Comparison of ENCODE assay signal across 9 cellular contexts in the genomic region with DNA sequence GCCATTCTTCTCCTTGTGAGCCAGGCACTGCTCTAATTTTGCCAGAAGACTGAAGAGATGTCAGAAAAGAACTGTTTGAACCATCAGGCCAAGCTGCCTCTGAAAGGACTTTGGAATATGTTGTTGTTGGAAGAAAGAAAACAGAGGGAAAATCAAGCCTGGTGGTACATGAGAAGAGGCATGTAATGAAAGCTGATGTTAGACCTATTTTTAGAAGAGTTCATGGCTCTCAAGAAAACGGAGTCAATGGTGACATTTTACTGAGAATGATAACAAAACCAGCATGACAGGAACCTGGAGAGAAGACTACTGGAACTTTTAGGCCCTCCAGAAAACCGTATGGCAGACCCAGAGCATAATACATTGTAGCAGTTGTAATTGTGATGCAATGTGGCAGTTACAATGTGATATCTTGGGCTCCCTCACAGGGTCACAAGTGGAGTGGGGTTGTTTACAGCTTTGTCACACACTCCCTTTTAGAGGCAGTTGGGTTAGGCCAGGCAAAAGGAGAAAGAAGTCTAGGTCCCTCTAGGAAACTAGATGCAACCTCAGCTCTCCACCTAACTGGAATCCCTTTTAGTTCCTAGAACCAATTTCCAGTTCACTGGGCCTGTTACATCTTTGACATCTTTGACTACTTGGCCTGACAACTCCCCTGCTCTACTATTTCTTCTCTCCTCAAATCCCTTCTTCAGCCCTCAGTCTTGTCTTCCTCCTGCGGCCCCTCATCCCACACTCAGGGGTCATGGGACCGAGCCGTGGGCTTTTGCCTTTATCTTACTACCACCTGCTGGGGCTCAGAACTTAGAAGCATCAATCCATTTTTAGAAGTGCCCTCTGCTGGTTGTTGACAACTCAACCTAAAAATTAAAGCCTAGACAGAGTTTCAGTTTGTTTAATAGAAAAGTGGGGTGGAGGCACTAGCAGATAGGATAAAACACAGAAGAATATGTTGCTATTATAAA.
DNase-seq lines count a peak whose midpoint lies in the region; ATAC-seq, FAIRE-seq and TF ChIP-seq lines count a peak whose summit lies in the region.
"Had no signal": no experiment of that assay in that cellular context is flagged by ENCODE, and none has a peak within 500 bp of the region (broad histone marks: within the 10 kb centered on the region; RNA-seq: fewer than 3 reads in every experiment).

No MANE protein-coding gene starts in this region.

- no peaks in the 10 kb centered on the region for H3K9me3 ChIP-seq in HepG2 (ENCODE audit: low read length)

- H3K4me3 ChIP-seq in HepG2 (replicated peaks in 1 of 3; ENCODE audit: insufficient read depth in 1 of 3, low read depth in 2 of 3, low read length in 3 of 3), result no peak overlapping the region

- H2AFZ ChIP-seq in HepG2 (ENCODE audit: low read length), result no peak overlapping the region

- H3K9me3 Mint-ChIP-seq in activated T-helper 17 cell treated with anti-CD3 and anti-CD28 coated beads, Interleukin-2, amount 50 U/mL, for 72 hours, result no peaks in the 10 kb centered on the region

- no peak overlapping the region for H3K4me3 Mint-ChIP-seq in activated T-helper 17 cell treated with anti-CD3 and anti-CD28 coated beads, Interleukin-2, amount 50 U/mL, for 72 hours
- H3K4me3 Mint-ChIP-seq: stimulated activated naive CD8-positive, alpha-beta T cell treated with anti-CD3 and anti-CD28 coated beads, Interleukin-15, Interleukin-2, amounts not matched to agents 100 ng/mL and 50 ng/mL, for 24 hours had no signal

- WGBS in HepG2 (ENCODE audit: low lambda C conversion rate), result 59% methylated on average over 5 of the region's 5 CpGs

- no peak overlapping the region for H3K27ac ChIP-seq in HepG2 (ENCODE audit: extremely low read length, insufficient read depth, low read length)

- H3K4me2 ChIP-seq in HepG2 (ENCODE audit: low read depth, low read length), result no peak overlapping the region

- peak overlapping the region; percentile 42 for H3K27ac Mint-ChIP-seq in activated T-helper 17 cell treated with anti-CD3 and anti-CD28 coated beads, Interleukin-2, amount 50 U/mL, for 72 hours
- H3K27ac Mint-ChIP-seq: stimulated activated naive CD8-positive, alpha-beta T cell treated with anti-CD3 and anti-CD28 coated beads, Interleukin-15, Interleukin-2, amounts not matched to agents 100 ng/mL and 50 ng/mL, for 24 hours had no signal

- no peaks in the 10 kb centered on the region for H3K27me3 ChIP-seq in HepG2 (ENCODE audit: control insufficient read depth in 1 of 2, insufficient read depth in 2 of 2, low read length in 2 of 2)

- H3K9ac ChIP-seq in HepG2 (ENCODE audit: insufficient read depth, low read depth, low read length), result no peak overlapping the region

- peaks cover 11% of the 10 kb centered on the region for H3K4me1 Mint-ChIP-seq in activated T-helper 17 cell treated with anti-CD3 and anti-CD28 coated beads, Interleukin-2, amount 50 U/mL, for 72 hours

- no peaks in the 10 kb centered on the region for H4K20me1 ChIP-seq in HepG2 (ENCODE audit: insufficient read depth, low read length)

- TF ChIP-seq EP300 in HepG2 (IDR thresholded peaks at IDR 0.05; ENCODE audit: low read depth in 2 of 2, low read length in 2 of 2) (no peak), HepG2 (CRISPR knock-in tag; IDR thresholded peaks at IDR 0.05; ENCODE audit: borderline replicate concordance) (no peak)

- peak; percentile 49 for TF ChIP-seq CTCF in GM12874 (IDR thresholded peaks at IDR 0.05; ENCODE audit: insufficient read depth, low read depth, low read length)
- peak; percentile 64 for TF ChIP-seq CTCF in HepG2 (CRISPR knock-in tag; IDR thresholded peaks at IDR 0.05)

- no TSS peak for BruUV-seq in HepG2 (replicated peaks; lab: Mats Ljungman, UMichigan)

- DNase-seq in ACHN, result peak; percentile 38
- peak; percentile 83 for DNase-seq in HT-29 (ENCODE audit: low spot score)
- DNase-seq in HepG2 (ENCODE audit: low spot score), result peak; percentile 51
- no peak for DNase-seq in stimulated activated naive CD4-positive, alpha-beta T cell treated with Interleukin-2 at 50 U/mL for 16 hours (lab: John Stamatoyannopoulos, UW)
- DNase-seq in NOMO-1 treated with dmso at 0.1 percent for 144 hours (lab: John Stamatoyannopoulos, UW; ENCODE audit: unreplicated experiment), result no peak

- no peak for FAIRE-seq in HepG2 (lab: Jason Lieb, UNC)

- in situ Hi-C loops in ACHN (cut with HindIII; ENCODE audit: low pct_ligation_motif_present, low pct_unique_long_range_greater_than_20kb, low sequenced_read_pairs) (no loop called here), HepG2 (cut with HindIII; ENCODE audit: extremely low pct_ligation_motif_present, low pct_unique_long_range_greater_than_20kb) (loop anchor here (10.0 kb wide), 1 partner anchor 159 kb away; no protein-coding TSS in a partner anchor)

- no peak for TF ChIP-seq POLR2A in HepG2 (IDR thresholded peaks at IDR 0.05; ENCODE audit: insufficient read depth in 1 of 2, low read depth in 2 of 2, low read length in 2 of 2)

- peak; percentile 77; the same call in 1 of the 2 replicates for TF ChIP-seq RAD21 in HepG2 (CRISPR knock-in tag; IDR thresholded peaks at IDR 0.05)

- no peaks in the 10 kb centered on the region for H3K36me3 ChIP-seq in HepG2 (replicated peaks in 1 of 2; ENCODE audit: control insufficient read depth in 1 of 2, insufficient read depth in 2 of 2, low read length in 2 of 2)

- H3K79me2 ChIP-seq in HepG2 (ENCODE audit: insufficient read depth, low read length), result no peaks in the 10 kb centered on the region

- CTCF ChIA-PET in HepG2 (lab: Yijun Ruan, JAX; ENCODE audit: low intra/inter-chr PET ratio, low total read pairs), result interaction anchor here (1.3 to 3.8 kb wide), 5 partner anchors 64 to 319 kb away, joined by 3 to 59 read pairs (median 4); no protein-coding TSS in a partner anchor

- no peaks in the 10 kb centered on the region for H3K4me1 ChIP-seq in HepG2 (ENCODE audit: insufficient read depth, low read length)

- intact Hi-C loops in HepG2 (cut with micrococcal nuclease; ENCODE audit: unreplicated experiment), result loop anchor here (1.0 to 10.0 kb wide), 3 partner anchors 64 to 162 kb away; a partner anchor contains a TSS

- POLR2A ChIA-PET in HepG2 (lab: Yijun Ruan, JAX), result no interaction called here

- H3K36me3 Mint-ChIP-seq in activated T-helper 17 cell treated with anti-CD3 and anti-CD28 coated beads, Interleukin-2, amount 50 U/mL, for 72 hours (ENCODE audit: low read depth), result no peaks in the 10 kb centered on the region

- ATAC-seq in activated T-helper 17 cell treated with anti-CD3 and anti-CD28 coated beads, Interleukin-2, amount 50 U/mL, for 72 hours (replicated peaks), result peak; percentile 49
- ATAC-seq in HepG2 (peak; percentile 81), HG02970 (IDR thresholded peaks at IDR 0.05; ENCODE audit: low FRiP score, unreplicated experiment) (no peak)

- H3K27me3 Mint-ChIP-seq in activated T-helper 17 cell treated with anti-CD3 and anti-CD28 coated beads, Interleukin-2, amount 50 U/mL, for 72 hours, result no peaks in the 10 kb centered on the region
- H3K27me3 Mint-ChIP-seq: stimulated activated naive CD8-positive, alpha-beta T cell treated with anti-CD3 and anti-CD28 coated beads, Interleukin-15, Interleukin-2, amounts not matched to agents 100 ng/mL and 50 ng/mL, for 24 hours had no signal

TF ChIP-seq in HepG2, 621 proteins besides CTCF, POLR2A, EP300 and RAD21 (continues in another document):
- TF ChIP-seq ZNF501 (CRISPR knock-in tag; IDR thresholded peaks at IDR 0.05) (0 out of 2 replicates have a peak, but pooled peaks have one; percentile 31), ELF3 (CRISPR knock-in tag; IDR thresholded peaks at IDR 0.05) (0 out of 2 replicates have a peak, but pooled peaks have one; percentile 34), STAG1 (CRISPR knock-in tag; IDR thresholded peaks at IDR 0.05) (peak; percentile 80), POGZ (CRISPR knock-in tag; IDR thresholded peaks at IDR 0.05) (no peak), ZNF251 (CRISPR knock-in tag; IDR thresholded peaks at IDR 0.05) (no peak), PITX1 (CRISPR knock-in tag; IDR thresholded peaks at IDR 0.05) (peak; percentile 17; the same call in 1 of the 2 replicates), CBX1 (IDR thresholded peaks at IDR 0.05; ENCODE audit: low read depth) (no peak), NR2F6 (IDR thresholded peaks at IDR 0.05) (0 out of 2 replicates have a peak, but pooled peaks have one; percentile 13), NR2F6 (CRISPR knock-in tag; IDR thresholded peaks at IDR 0.05) (no peak), CAMTA2 (CRISPR knock-in tag; IDR thresholded peaks at IDR 0.05; ENCODE audit: borderline replicate concordance) (no peak), SAP130 (CRISPR knock-in tag; IDR thresholded peaks at IDR 0.05; ENCODE audit: low read depth) (0 out of 2 replicates have a peak, but pooled peaks have one; percentile 20), SMC3 (IDR thresholded peaks at IDR 0.05; ENCODE audit: low read length) (peak; percentile 80), KDM6A (CRISPR knock-in tag; IDR thresholded peaks at IDR 0.05; ENCODE audit: low read depth) (no peak), PPARG (CRISPR knock-in tag; conservative IDR thresholded peaks at IDR 0.05) (0 out of 2 replicates have a peak, but pooled peaks have one; percentile 18), CEBPB (IDR thresholded peaks at IDR 0.05; ENCODE audit: borderline replicate concordance, low read depth, low read length) (0 out of 2 replicates have a peak, but pooled peaks have one; percentile 33)
- TF ChIP-seq, protein P1, sequence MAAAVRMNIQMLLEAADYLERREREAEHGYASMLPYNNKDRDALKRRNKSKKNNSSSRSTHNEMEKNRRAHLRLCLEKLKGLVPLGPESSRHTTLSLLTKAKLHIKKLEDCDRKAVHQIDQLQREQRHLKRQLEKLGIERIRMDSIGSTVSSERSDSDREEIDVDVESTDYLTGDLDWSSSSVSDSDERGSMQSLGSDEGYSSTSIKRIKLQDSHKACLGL (CRISPR knock-in tag; IDR thresholded peaks at IDR 0.05), result no peak

Comparison
In these comparisons a context has a peak if more than half of its experiments do, and no peak if none do; other contexts are left out.
1. DNase-seq: peak in ACHN (single experiment), HT-29 (single experiment) and HepG2 (single experiment); none in stimulated activated naive CD4-positive, alpha-beta T cell treated with Interleukin-2 at 50 U/mL for 16 hours (single experiment) and NOMO-1 treated with dmso at 0.1 percent for 144 hours (single experiment).